Comparison of ENCODE assay signal across 20 cellular contexts in genomic region chr2:146604521-146604920, GRCh38.
DNase-seq lines count a peak whose midpoint lies in the region; ATAC-seq and TF ChIP-seq lines count a peak whose summit lies in the region.
"Had no signal": no experiment of that assay in that cellular context is flagged by ENCODE, and none has a peak within 500 bp of the region (broad histone marks: within the 10 kb centered on the region; RNA-seq: fewer than 3 reads in every experiment).

No MANE protein-coding gene starts in this region.

- H4K20me1 ChIP-seq in SK-N-SH (ENCODE audit: insufficient read depth) (no peaks in the 10 kb centered on the region), OCI-LY1 (ENCODE audit: insufficient read depth, low read length) (no peaks in the 10 kb centered on the region)
- H4K20me1 ChIP-seq: BLaER1 treated with 17β-estradiol and CSF1 and Interleukin-3, amounts not matched to agents 10 nM and 100 nM had no signal

- whole genome bisulfite sequencing in SK-N-SH (ENCODE audit: low lambda C conversion rate) = 4% methylated on average over 4 of the region's 4 CpGs
- whole genome bisulfite sequencing in endodermal cell (ENCODE audit: insufficient coverage in 1 of 2, insufficient read length in 1 of 2), 2 experiments = 98 to 100% methylated on average over 2 to 4 of the region's 4 CpGs

- CTCF ChIA-PET in SK-N-SH (lab: Yijun Ruan, JAX) = no interaction called here

- H3K9me3 ChIP-seq in SK-N-SH (no peaks in the 10 kb centered on the region), OCI-LY1 (ENCODE audit: low read length) (no peaks in the 10 kb centered on the region), endodermal cell (ENCODE audit: control insufficient read depth, low read length) (no peaks in the 10 kb centered on the region)
- H3K9me3 ChIP-seq: A549; BLaER1 treated with 17β-estradiol and CSF1 and Interleukin-3, amounts not matched to agents 10 nM and 100 nM; Caco-2 had no signal

- H2AFZ ChIP-seq in SK-N-SH (ENCODE audit: low read depth) = peak overlapping the region; percentile 36; the same call in 1 of the 2 replicates
- peak overlapping the region; percentile 79; the same call in 1 of the 2 replicates for H2AFZ ChIP-seq in OCI-LY1 (ENCODE audit: low read length)

- no peak overlapping the region for H3K4me2 ChIP-seq in SK-N-SH
- no peak overlapping the region for H3K4me2 ChIP-seq in OCI-LY1 (ENCODE audit: low read length)
- H3K4me2 ChIP-seq: A549; BLaER1 treated with 17β-estradiol and CSF1 and Interleukin-3, amounts not matched to agents 10 nM and 100 nM had no signal

- H3K4me3 Mint-ChIP-seq in endodermal cell = no peak overlapping the region
- no peak overlapping the region for H3K4me3 Mint-ChIP-seq in activated T-helper 17 cell treated with anti-CD3 and anti-CD28 coated beads, Interleukin-2, amount 50 U/mL, for 72 hours
- H3K4me3 Mint-ChIP-seq: B cell; CD4-positive, alpha-beta T cell; CD8-positive, alpha-beta T cell had no signal

- no peak overlapping the region for H3K27ac Mint-ChIP-seq in endodermal cell
- H3K27ac Mint-ChIP-seq in activated T-helper 17 cell treated with anti-CD3 and anti-CD28 coated beads, Interleukin-2, amount 50 U/mL, for 72 hours = no peak overlapping the region
- H3K27ac Mint-ChIP-seq: B cell; CD4-positive, alpha-beta T cell; CD8-positive, alpha-beta T cell had no signal

- POLR2A ChIA-PET in SK-N-SH (lab: Yijun Ruan, JAX) = no interaction called here

- H3K4me3 ChIP-seq in SK-N-SH (ENCODE audit: low read depth in 2 of 2, low read length in 1 of 2) (no peak overlapping the region), OCI-LY1 (ENCODE audit: low read depth, low read length, poor library complexity, severe bottlenecking) (no peak overlapping the region), endodermal cell (ENCODE audit: low read length) (no peak overlapping the region)
- H3K4me3 ChIP-seq: A549; BLaER1 treated with 17β-estradiol and CSF1 and Interleukin-3, amounts not matched to agents 10 nM and 100 nM had no signal

- TF ChIP-seq RAD21 in SK-N-SH (IDR thresholded peaks at IDR 0.05; ENCODE audit: low read length) = no peak

- H3F3A ChIP-seq in SK-N-SH (replicated peaks; ENCODE audit: insufficient read depth) (no peaks in the 10 kb centered on the region), OCI-LY1 (ENCODE audit: insufficient read depth, low read length) (no peaks in the 10 kb centered on the region)

- no peaks in the 10 kb centered on the region for H3K27me3 Mint-ChIP-seq in endodermal cell (ENCODE audit: insufficient read depth)
- H3K27me3 Mint-ChIP-seq in activated T-helper 17 cell treated with anti-CD3 and anti-CD28 coated beads, Interleukin-2, amount 50 U/mL, for 72 hours = no peaks in the 10 kb centered on the region
- H3K27me3 Mint-ChIP-seq: B cell; CD4-positive, alpha-beta T cell had no signal

- H3K9ac ChIP-seq in SK-N-SH = no peak overlapping the region
- H3K9ac ChIP-seq in OCI-LY1 (ENCODE audit: low read length) = no peak overlapping the region
- no peak overlapping the region for H3K9ac ChIP-seq in endodermal cell (ENCODE audit: extremely low read depth, low read length, poor library complexity, severe bottlenecking)
- H3K9ac ChIP-seq: BLaER1 treated with 17β-estradiol and CSF1 and Interleukin-3, amounts not matched to agents 10 nM and 100 nM had no signal

- ATAC-seq in SK-N-SH treated with all-trans-retinoic acid at 6 μM for 48 hours = no peak
- no peak for ATAC-seq in activated T-helper 17 cell treated with anti-CD3 and anti-CD28 coated beads, Interleukin-2, amount 50 U/mL, for 72 hours (replicated peaks)
- ATAC-seq: A549; CD8-positive, alpha-beta T cell had no signal

- no peak overlapping the region for H3K27ac ChIP-seq in SK-N-SH (ENCODE audit: low read depth in 2 of 2, low read length in 1 of 2)
- no peak overlapping the region for H3K27ac ChIP-seq in OCI-LY1 (ENCODE audit: low read depth, low read length, poor library complexity, severe bottlenecking)
- H3K27ac ChIP-seq in endodermal cell (ENCODE audit: low read depth, low read length) = no peak overlapping the region
- H3K27ac ChIP-seq: 22Rv1; A549; BLaER1 treated with 17β-estradiol and CSF1 and Interleukin-3, amounts not matched to agents 10 nM and 100 nM; C4-2B had no signal

- DNase-seq in SK-N-SH = no peak
- peak; percentile 53 for DNase-seq in amniotic epithelial cell (ENCODE audit: low read depth)
- DNase-seq in dedifferentiated amniotic fluid mesenchymal stem cell (ENCODE audit: extremely low spot score) = peak; percentile 8
- DNase-seq in medulla oblongata (ENCODE audit: extremely low spot score) = no peak
- no peak for DNase-seq in endodermal cell
- DNase-seq: AML-193; Caco-2; Calu3; CD4-positive, alpha-beta T cell; CD8-positive, alpha-beta T cell; DMS79 treated with DMSO at 0.1 percent for 48 hours; GF-D8 had no signal

- no peaks in the 10 kb centered on the region for H3K36me3 Mint-ChIP-seq in endodermal cell (ENCODE audit: low read depth)
- no peaks in the 10 kb centered on the region for H3K36me3 Mint-ChIP-seq in activated T-helper 17 cell treated with anti-CD3 and anti-CD28 coated beads, Interleukin-2, amount 50 U/mL, for 72 hours (ENCODE audit: low read depth)
- H3K36me3 Mint-ChIP-seq: CD8-positive, alpha-beta T cell had no signal

- H3K36me3 ChIP-seq in SK-N-SH (replicated peaks in 1 of 2; ENCODE audit: control insufficient read depth in 1 of 2, insufficient read depth in 2 of 2, low read length in 1 of 2) = no peaks in the 10 kb centered on the region
- H3K36me3 ChIP-seq in OCI-LY1 (ENCODE audit: insufficient read depth, low read length) = no peaks in the 10 kb centered on the region
- H3K36me3 ChIP-seq in endodermal cell (ENCODE audit: control insufficient read depth, insufficient read depth, low read length) = no peaks in the 10 kb centered on the region
- H3K36me3 ChIP-seq: BLaER1 treated with 17β-estradiol and CSF1 and Interleukin-3, amounts not matched to agents 10 nM and 100 nM had no signal

- no peaks in the 10 kb centered on the region for H3K9me3 Mint-ChIP-seq in endodermal cell
- H3K9me3 Mint-ChIP-seq in activated T-helper 17 cell treated with anti-CD3 and anti-CD28 coated beads, Interleukin-2, amount 50 U/mL, for 72 hours = no peaks in the 10 kb centered on the region
- H3K9me3 Mint-ChIP-seq: CD4-positive, alpha-beta T cell; CD8-positive, alpha-beta T cell had no signal

- H3K79me2 ChIP-seq in SK-N-SH (ENCODE audit: insufficient read depth) (no peaks in the 10 kb centered on the region), OCI-LY1 (ENCODE audit: insufficient read depth, low read length) (no peaks in the 10 kb centered on the region)

- no peaks in the 10 kb centered on the region for H3K4me1 Mint-ChIP-seq in endodermal cell
- no peaks in the 10 kb centered on the region for H3K4me1 Mint-ChIP-seq in activated T-helper 17 cell treated with anti-CD3 and anti-CD28 coated beads, Interleukin-2, amount 50 U/mL, for 72 hours
- H3K4me1 Mint-ChIP-seq: B cell had no signal

- TF ChIP-seq EP300 in SK-N-SH (IDR thresholded peaks at IDR 0.05; ENCODE audit: borderline replicate concordance in 1 of 2, low read depth in 1 of 2, low read length in 1 of 2) = no peak

- H3K27me3 ChIP-seq in SK-N-SH (ENCODE audit: insufficient read depth) = no peaks in the 10 kb centered on the region
- no peaks in the 10 kb centered on the region for H3K27me3 ChIP-seq in OCI-LY1 (ENCODE audit: insufficient read depth, low read length)
- no peaks in the 10 kb centered on the region for H3K27me3 ChIP-seq in endodermal cell (ENCODE audit: control insufficient read depth, insufficient read depth, low read length, poor library complexity, severe bottlenecking)
- H3K27me3 ChIP-seq: BLaER1 treated with 17β-estradiol and CSF1 and Interleukin-3, amounts not matched to agents 10 nM and 100 nM had no signal

- no peaks in the 10 kb centered on the region for H3K9me2 ChIP-seq in SK-N-SH
- no peaks in the 10 kb centered on the region for H3K9me2 ChIP-seq in OCI-LY1 (ENCODE audit: low read depth, low read length)

- TF ChIP-seq CTCF in SK-N-SH (IDR thresholded peaks at IDR 0.05) = no peak
- no peak for TF ChIP-seq CTCF in OCI-LY1 (IDR thresholded peaks at IDR 0.05; ENCODE audit: low read length)
- TF ChIP-seq CTCF in endodermal cell (conservative IDR thresholded peaks at IDR 0.05) = no peak

- H3K4me1 ChIP-seq in SK-N-SH (ENCODE audit: control insufficient read depth in 1 of 2, insufficient read depth in 2 of 2, low read depth in 1 of 2, low read length in 1 of 2) (no peaks in the 10 kb centered on the region), OCI-LY1 (ENCODE audit: insufficient read depth, low read length, severe bottlenecking) (no peaks in the 10 kb centered on the region), endodermal cell (ENCODE audit: control insufficient read depth, insufficient read depth, low read length) (no peaks in the 10 kb centered on the region)
- H3K4me1 ChIP-seq: BLaER1 treated with 17β-estradiol and CSF1 and Interleukin-3, amounts not matched to agents 10 nM and 100 nM had no signal

TF ChIP-seq in SK-N-SH, 30 proteins besides CTCF, POLR2A, EP300 and RAD21:
- TF ChIP-seq GABPA (IDR thresholded peaks at IDR 0.05; ENCODE audit: low read depth) = no peak

TF ChIP-seq in SK-N-SH treated with all-trans-retinoic acid at 6 μM for 48 hours, 23 proteins besides CTCF, POLR2A, EP300 and RAD21:
- TF ChIP-seq ZFP3 (CRISPR knock-in tag; IDR thresholded peaks at IDR 0.05) = no peak

Comparison
In these comparisons a context has a peak if more than half of its experiments do, and no peak if none do; other contexts are left out.
1. DNase-seq: peak in amniotic epithelial cell (single experiment) and dedifferentiated amniotic fluid mesenchymal stem cell (single experiment); none in SK-N-SH (single experiment), medulla oblongata (single experiment) and endodermal cell (single experiment).